1 cellular context compared by ENCODE assay signal in the genomic region with DNA sequence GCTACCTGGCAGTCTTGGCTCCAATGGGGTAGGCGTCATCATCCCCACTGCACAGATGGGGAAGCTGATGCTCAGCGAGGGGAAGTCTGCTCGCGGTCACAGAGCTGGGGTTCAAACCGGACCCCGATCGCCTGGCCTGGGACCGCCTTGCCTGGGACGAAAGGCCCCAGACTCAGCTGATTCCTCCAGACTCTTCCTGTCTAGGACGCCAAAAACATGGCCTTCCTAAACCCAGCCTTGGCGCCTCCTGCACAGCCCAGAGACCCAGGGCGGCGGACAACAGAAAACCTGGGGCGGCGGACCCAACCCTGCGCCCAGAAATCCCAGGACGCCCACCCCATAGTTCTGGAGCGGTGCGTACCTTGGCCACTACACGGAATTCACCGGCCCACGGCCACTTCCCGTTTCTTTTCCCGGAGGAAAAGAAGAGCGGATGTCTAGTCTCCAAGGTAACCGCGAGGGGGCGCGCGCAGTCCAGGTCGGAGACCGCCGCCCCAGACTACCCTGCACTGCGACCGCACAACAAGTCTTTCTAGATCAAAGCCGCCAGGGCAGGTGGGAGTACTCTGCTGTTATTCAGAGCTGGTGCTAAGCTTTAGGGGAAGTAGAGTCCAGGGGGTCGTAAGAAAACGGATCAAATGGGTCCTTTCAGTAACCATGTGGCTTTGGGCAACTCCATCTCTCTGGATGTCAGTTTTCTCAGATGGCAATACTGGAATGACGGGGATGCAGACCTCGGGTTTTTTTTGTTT.
TF ChIP-seq lines count a peak whose summit lies in the region.

No MANE protein-coding gene starts in this region.

TF ChIP-seq in K562, 482 proteins besides CTCF, POLR2A, EP300 and RAD21 (continued from another document):
- TF ChIP-seq, protein P1, sequence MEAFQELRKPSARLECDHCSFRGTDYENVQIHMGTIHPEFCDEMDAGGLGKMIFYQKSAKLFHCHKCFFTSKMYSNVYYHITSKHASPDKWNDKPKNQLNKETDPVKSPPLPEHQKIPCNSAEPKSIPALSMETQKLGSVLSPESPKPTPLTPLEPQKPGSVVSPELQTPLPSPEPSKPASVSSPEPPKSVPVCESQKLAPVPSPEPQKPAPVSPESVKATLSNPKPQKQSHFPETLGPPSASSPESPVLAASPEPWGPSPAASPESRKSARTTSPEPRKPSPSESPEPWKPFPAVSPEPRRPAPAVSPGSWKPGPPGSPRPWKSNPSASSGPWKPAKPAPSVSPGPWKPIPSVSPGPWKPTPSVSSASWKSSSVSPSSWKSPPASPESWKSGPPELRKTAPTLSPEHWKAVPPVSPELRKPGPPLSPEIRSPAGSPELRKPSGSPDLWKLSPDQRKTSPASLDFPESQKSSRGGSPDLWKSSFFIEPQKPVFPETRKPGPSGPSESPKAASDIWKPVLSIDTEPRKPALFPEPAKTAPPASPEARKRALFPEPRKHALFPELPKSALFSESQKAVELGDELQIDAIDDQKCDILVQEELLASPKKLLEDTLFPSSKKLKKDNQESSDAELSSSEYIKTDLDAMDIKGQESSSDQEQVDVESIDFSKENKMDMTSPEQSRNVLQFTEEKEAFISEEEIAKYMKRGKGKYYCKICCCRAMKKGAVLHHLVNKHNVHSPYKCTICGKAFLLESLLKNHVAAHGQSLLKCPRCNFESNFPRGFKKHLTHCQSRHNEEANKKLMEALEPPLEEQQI (IDR thresholded peaks at IDR 0.05): no peak
- no peak for TF ChIP-seq FOXM1 (IDR thresholded peaks at IDR 0.05; ENCODE audit: low read depth)
- TF ChIP-seq FOXM1 (CRISPR knock-in tag; IDR thresholded peaks at IDR 0.05; ENCODE audit: low read depth): no peak
- no peak for TF ChIP-seq ZNF57 (CRISPR knock-in tag; IDR thresholded peaks at IDR 0.05)
- no peak for TF ChIP-seq SUPT5H (IDR thresholded peaks at IDR 0.05)
- TF ChIP-seq ZNF780A (CRISPR knock-in tag; IDR thresholded peaks at IDR 0.05): no peak
- TF ChIP-seq NFIX (CRISPR knock-in tag; IDR thresholded peaks at IDR 0.05; ENCODE audit: low read depth): no peak
